23 cellular contexts compared by ENCODE assay signal in the genomic region with DNA sequence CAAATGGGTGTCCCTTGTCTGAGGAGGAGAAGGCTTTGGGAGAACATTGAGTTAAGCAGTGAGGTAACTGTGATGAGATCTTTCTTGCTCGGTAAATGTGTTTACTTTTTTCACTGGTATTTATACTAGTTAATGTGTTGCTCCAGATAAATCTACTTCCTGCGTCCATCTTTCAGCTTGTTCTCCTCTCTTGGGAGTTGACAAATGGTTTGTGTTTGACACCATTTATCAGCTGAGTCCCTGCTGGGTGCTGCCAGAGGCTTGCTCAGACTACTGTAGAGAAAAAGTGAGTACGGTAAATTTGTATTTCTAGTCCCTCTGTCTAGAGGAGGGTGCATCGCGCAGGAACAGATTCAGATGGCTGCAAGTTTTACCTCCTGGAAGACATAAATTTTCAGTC. TPM values are rescaled to one million over a fixed set of nuclear protein-coding genes. Genes with fewer than 3 reads are reported as not detected.
DNase-seq lines count a peak whose midpoint lies in the region; FAIRE-seq and TF ChIP-seq lines count a peak whose summit lies in the region.
"Had no signal": no experiment of that assay in that cellular context is flagged by ENCODE, and none has a peak within 500 bp of the region (broad histone marks: within the 10 kb centered on the region; RNA-seq: fewer than 3 reads in every experiment).

No MANE protein-coding gene starts in this region.

- no peak overlapping the region for H3K27ac ChIP-seq in ACC112 (ENCODE audit: low read depth, low read length)
- H3K27ac ChIP-seq in astrocyte (ENCODE audit: low read depth, low read length) = no peak overlapping the region
- H3K27ac ChIP-seq in mesenchymal stem cell (ENCODE audit: low read length, poor library complexity, severe bottlenecking) = no peak overlapping the region
- H3K27ac ChIP-seq: C4-2B, HL-60 had no signal

- H3K4me2 ChIP-seq in astrocyte (ENCODE audit: low read length) (no peak overlapping the region), mesenchymal stem cell (ENCODE audit: low read length, poor library complexity, severe bottlenecking) (no peak overlapping the region)
- H3K4me2 ChIP-seq: SK-N-SH had no signal

- peaks cover 3% of the 10 kb centered on the region for H3K27me3 Mint-ChIP-seq in astrocyte (ENCODE audit: low read depth, unreplicated experiment)
- peaks cover 4% of the 10 kb centered on the region for H3K27me3 Mint-ChIP-seq in osteocyte (ENCODE audit: unreplicated experiment)
- H3K27me3 Mint-ChIP-seq: T-cell had no signal

- H3K4ac ChIP-seq in mesenchymal stem cell (ENCODE audit: low read depth in 1 of 2, low read length in 2 of 2) = no peak overlapping the region

- H3K4me1 ChIP-seq in ACC112 (ENCODE audit: control insufficient read depth, insufficient read depth, low read length, unreplicated experiment) (peaks cover 6% of the 10 kb centered on the region), astrocyte (ENCODE audit: insufficient read depth, low read length) (peaks cover 5% of the 10 kb centered on the region), mesenchymal stem cell (ENCODE audit: control insufficient read depth, insufficient read depth, low read depth, low read length) (no peaks in the 10 kb centered on the region)

- no peak overlapping the region for H2AK5ac ChIP-seq in mesenchymal stem cell (ENCODE audit: low read length, severe bottlenecking)

- peak overlapping the region; percentile 57 for H2AFZ ChIP-seq in ACC112 (ENCODE audit: low read length, unreplicated experiment)
- no peak overlapping the region for H2AFZ ChIP-seq in astrocyte (ENCODE audit: low read depth, low read length)
- no peak overlapping the region for H2AFZ ChIP-seq in mesenchymal stem cell (ENCODE audit: low read depth, low read length)

- H3K27me3 ChIP-seq in ACC112 (ENCODE audit: insufficient read depth, low read length) (no peaks in the 10 kb centered on the region), astrocyte (ENCODE audit: insufficient read depth, low read length) (no peaks in the 10 kb centered on the region), mesenchymal stem cell (ENCODE audit: control insufficient read depth in 1 of 2, insufficient read depth in 1 of 2, low read length in 2 of 2) (no peaks in the 10 kb centered on the region)

- H4K20me1 ChIP-seq in astrocyte (ENCODE audit: insufficient read depth, low read length) = no peaks in the 10 kb centered on the region

- no peak overlapping the region for H2BK12ac ChIP-seq in mesenchymal stem cell (ENCODE audit: low read length in 2 of 2)

- H2BK120ac ChIP-seq in mesenchymal stem cell (ENCODE audit: low read depth, low read length) = no peak overlapping the region

- no peak overlapping the region for H3K27ac Mint-ChIP-seq in astrocyte (ENCODE audit: unreplicated experiment)
- H3K27ac Mint-ChIP-seq in osteocyte (ENCODE audit: unreplicated experiment) = no peak overlapping the region
- H3K27ac Mint-ChIP-seq: T-cell had no signal

- H3K36me3 ChIP-seq in ACC112 (ENCODE audit: insufficient read depth, low read length) (no peaks in the 10 kb centered on the region), astrocyte (ENCODE audit: insufficient read depth, low read length) (no peaks in the 10 kb centered on the region), mesenchymal stem cell (ENCODE audit: control insufficient read depth in 1 of 2, insufficient read depth in 2 of 2, low read depth in 1 of 2, low read length in 2 of 2) (no peaks in the 10 kb centered on the region)

- H4K8ac ChIP-seq in mesenchymal stem cell (ENCODE audit: low read length) = no peak overlapping the region

- H3K9me3 ChIP-seq in astrocyte (ENCODE audit: insufficient read depth, low read depth, low read length) (no peaks in the 10 kb centered on the region), mesenchymal stem cell (ENCODE audit: control insufficient read depth, low read length) (no peaks in the 10 kb centered on the region)
- H3K9me3 ChIP-seq: SK-N-SH had no signal

- H3K4me1 Mint-ChIP-seq in astrocyte (ENCODE audit: low read depth, unreplicated experiment) = peaks cover 6% of the 10 kb centered on the region
- H3K4me1 Mint-ChIP-seq in osteocyte (ENCODE audit: unreplicated experiment) = peaks cover 5% of the 10 kb centered on the region

- FAIRE-seq in astrocyte (lab: Jason Lieb, UNC) = peak; percentile 23
- FAIRE-seq: D721Med had no signal

- H3K36me3 Mint-ChIP-seq in astrocyte (ENCODE audit: low read depth, unreplicated experiment) = no peaks in the 10 kb centered on the region
- H3K36me3 Mint-ChIP-seq in osteocyte (ENCODE audit: unreplicated experiment) = no peaks in the 10 kb centered on the region
- H3K36me3 Mint-ChIP-seq: T-cell had no signal

- no peak overlapping the region for H3K4me3 Mint-ChIP-seq in astrocyte (ENCODE audit: unreplicated experiment)
- no peak overlapping the region for H3K4me3 Mint-ChIP-seq in osteocyte (ENCODE audit: unreplicated experiment)
- H3K4me3 Mint-ChIP-seq: T-cell had no signal

- no peaks in the 10 kb centered on the region for H3K79me2 ChIP-seq in ACC112 (ENCODE audit: control insufficient read depth, insufficient read depth, low read length, unreplicated experiment)
- H3K79me2 ChIP-seq in astrocyte (ENCODE audit: insufficient read depth, low read length) = no peaks in the 10 kb centered on the region

- DNase-seq in H4 (ENCODE audit: low spot score) = peak; percentile 3
- DNase-seq in astrocyte (ENCODE audit: low read depth) = no peak
- peak; percentile 50 for DNase-seq in mesenchymal stem cell
- no peak for DNase-seq in NCI-H82 (lab: John Stamatoyannopoulos, UW)
- no peak for DNase-seq in osteocyte (ENCODE audit: extremely low spot score, unreplicated experiment)
- DNase-seq in kidney glomerular epithelial cell (lab: John Stamatoyannopoulos, UW) = no peak
- DNase-seq: AML-193; DMS79 treated with DMSO at 0.1 percent for 48 hours; HCEC 1CT; Karpas-422; NCI-H1048; NCI-H1694; NCI-H2081 treated with DMSO at 0.1 percent for 48 hours; NCI-H510A treated with DMSO at 0.1 percent for 48 hours; NK-92 treated with Interleukin-12 subunit alpha and Interleukin-12 subunit beta, amount 100 ng/mL, for 24 hours; SHP77 treated with DMSO at 0.1 percent for 48 hours; SK-N-SH; T-cell had no signal

- H3K9me3 Mint-ChIP-seq in astrocyte (ENCODE audit: unreplicated experiment) (no peaks in the 10 kb centered on the region), osteocyte (ENCODE audit: unreplicated experiment) (no peaks in the 10 kb centered on the region)
- H3K9me3 Mint-ChIP-seq: T-cell had no signal

- H3K14ac ChIP-seq in mesenchymal stem cell (ENCODE audit: low read length in 2 of 2) = no peak overlapping the region

- 80% methylated on average over 2 of the region's 5 CpGs for WGBS in mesenchymal stem cell

- H3K18ac ChIP-seq in mesenchymal stem cell (ENCODE audit: low read depth in 1 of 2, low read length in 2 of 2) = peak overlapping the region in 1 of 2 experiments; percentile 37

- no peak overlapping the region for H3K9ac ChIP-seq in astrocyte (ENCODE audit: low read length)
- no peak overlapping the region for H3K9ac ChIP-seq in mesenchymal stem cell (ENCODE audit: low read length)
- H3K9ac ChIP-seq: SK-N-SH had no signal

- no peak overlapping the region for H4K91ac ChIP-seq in mesenchymal stem cell (ENCODE audit: low read length)

- H3K23ac ChIP-seq in mesenchymal stem cell (ENCODE audit: low read length in 2 of 2) = no peak overlapping the region

- no peaks in the 10 kb centered on the region for H3K79me1 ChIP-seq in mesenchymal stem cell (replicated peaks; ENCODE audit: low read length, poor library complexity, severe bottlenecking)

- no peak overlapping the region for H2BK5ac ChIP-seq in mesenchymal stem cell (ENCODE audit: low read depth, low read length, poor library complexity, severe bottlenecking)

- H3K4me3 ChIP-seq in ACC112 (ENCODE audit: low read depth, low read length) (no peak overlapping the region), astrocyte (ENCODE audit: insufficient read depth, low read depth, low read length) (no peak overlapping the region), mesenchymal stem cell (ENCODE audit: insufficient read depth in 1 of 2, low read depth in 1 of 2, low read length in 2 of 2) (no peak overlapping the region)

- no peak overlapping the region for H2BK15ac ChIP-seq in mesenchymal stem cell (ENCODE audit: low read depth, poor library complexity, severe bottlenecking)

- TF ChIP-seq CTCF in astrocyte (IDR thresholded peaks at IDR 0.05; ENCODE audit: insufficient read depth, low read depth, low read length) = no peak
- TF ChIP-seq CTCF in osteocyte (IDR thresholded peaks at IDR 0.05) = no peak

RNA-seq across cellular contexts. Expression of a gene that starts 8.3 kb away (rescaled TPM):
- 0.37 and 1.7 TPM in 2 replicates for total RNA-seq in H4 (2014; rRNA removed; shearing (Covaris generic))
- total RNA-seq in astrocyte (10.5 and 11.4 TPM in 2 replicates), osteocyte (0.29 TPM in 1 of 2 replicates, not detected in the other)
- polyA plus RNA-seq in mesenchymal stem cell (2013, experiment 1 of 2) = 7.5 TPM
- 7.3 TPM for polyA plus RNA-seq in mesenchymal stem cell (2013, experiment 2 of 2)
- total RNA-seq: G401 had no signal

Comparison
In these comparisons a context has a peak if more than half of its experiments do, and no peak if none do; other contexts are left out.
1. DNase-seq: peak in H4 (single experiment) and mesenchymal stem cell (single experiment); none in astrocyte (single experiment), NCI-H82 (single experiment), osteocyte (single experiment) and kidney glomerular epithelial cell (single experiment).